In genomic region chr12:82329508-82329907, GRCh38 we compare ENCODE assay signal across 18 cellular contexts. TPM values are rescaled to one million over a fixed set of nuclear protein-coding genes. Genes with fewer than 3 reads are reported as not detected.
DNase-seq lines count a peak whose midpoint lies in the region; ATAC-seq and TF ChIP-seq lines count a peak whose summit lies in the region.
"Had no signal": no experiment of that assay in that cellular context is flagged by ENCODE, and none has a peak within 500 bp of the region (broad histone marks: within the 10 kb centered on the region; RNA-seq: fewer than 3 reads in every experiment).

No MANE protein-coding gene starts in this region.

- DNase-seq in DMS 273 treated with DMSO at 0.1 percent for 48 hours (lab: John Stamatoyannopoulos, UW) (peak; percentile 11), NCI-H1105 (lab: John Stamatoyannopoulos, UW) (peak; percentile 52), NCI-H2227 treated with DMSO at 0.1 percent for 48 hours (lab: John Stamatoyannopoulos, UW) (peak; percentile 97), fibroblast of villous mesenchyme (ENCODE audit: low read depth) (peak; percentile 9), esophagus squamous epithelium (lab: John Stamatoyannopoulos, UW) (no peak), glomerular visceral epithelial cell (ENCODE audit: extremely low spot score) (no peak)
- no peak for DNase-seq in activated naive CD4-positive, alpha-beta T cell treated with anti-CD3 and anti-CD28 coated beads, Interleukin-2, amount 10 ng/mL, durations not matched to agents 7 days and 5 days
- DNase-seq: activated CD4-positive, alpha-beta T cell treated with anti-CD3 and anti-CD28 coated beads for 4 hours; activated T-cell treated with anti-CD3 and anti-CD28 coated beads for 4 hours; Calu3; erythroblast; GOT3; psoas muscle; RPMI8226; stimulated activated CD4-positive, alpha-beta T cell treated with anti-CD3 and anti-CD28 coated beads, Interleukin-15, amount 100 ng/mL, for 24 hours; T-helper 2 cell had no signal

- H3K4me3 ChIP-seq in fibroblast of villous mesenchyme (ENCODE audit: low read depth, low read length): no peak overlapping the region
- H3K4me3 ChIP-seq in esophagus squamous epithelium: no peak overlapping the region
- H3K4me3 ChIP-seq: K562, psoas muscle had no signal

- H3K4me1 ChIP-seq in esophagus squamous epithelium: no peaks in the 10 kb centered on the region
- H3K4me1 ChIP-seq: psoas muscle had no signal

- no peak for TF ChIP-seq POLR2A in esophagus squamous epithelium (IDR thresholded peaks at IDR 0.05)

- H3K36me3 Mint-ChIP-seq in activated naive CD4-positive, alpha-beta T cell treated with anti-CD3 and anti-CD28 coated beads, Interleukin-2, amount 10 ng/mL, durations not matched to agents 7 days and 5 days: no peaks in the 10 kb centered on the region

- no peak for TF ChIP-seq CTCF in fibroblast of villous mesenchyme (IDR thresholded peaks at IDR 0.05; ENCODE audit: insufficient read depth, low read depth, low read length)
- no peak for TF ChIP-seq CTCF in esophagus squamous epithelium (IDR thresholded peaks at IDR 0.05)

- ATAC-seq in HG03439 (IDR thresholded peaks at IDR 0.05; ENCODE audit: unreplicated experiment): no peak
- ATAC-seq: K562, psoas muscle had no signal

- no peak overlapping the region for H3K27ac ChIP-seq in esophagus squamous epithelium
- H3K27ac ChIP-seq: psoas muscle had no signal

- CTCF ChIA-PET in activated naive CD4-positive, alpha-beta T cell treated with anti-CD3 and anti-CD28 coated beads, Interleukin-2, amount 10 ng/mL, durations not matched to agents 7 days and 5 days (lab: Charles Lee): interaction anchor here (1.1 kb wide), 1 partner anchor 29 kb away, joined by 4 read pairs; the partner anchor contains the start of genes CCDC59 and METTL25

- H3K27ac Mint-ChIP-seq in activated naive CD4-positive, alpha-beta T cell treated with anti-CD3 and anti-CD28 coated beads, Interleukin-2, amount 10 ng/mL, durations not matched to agents 7 days and 5 days: no peak overlapping the region

- H3K27me3 Mint-ChIP-seq in activated naive CD4-positive, alpha-beta T cell treated with anti-CD3 and anti-CD28 coated beads, Interleukin-2, amount 10 ng/mL, durations not matched to agents 7 days and 5 days: no peaks in the 10 kb centered on the region

- H3K27me3 ChIP-seq in esophagus squamous epithelium: no peaks in the 10 kb centered on the region

- no peaks in the 10 kb centered on the region for H3K36me3 ChIP-seq in esophagus squamous epithelium

- 22 to 24% methylated on average over 1 of the region's 1 CpG for WGBS in esophagus squamous epithelium, 2 donors

- intact Hi-C loops in esophagus squamous epithelium (cut with DNase I): loop anchor here (10.0 kb wide), 1 partner anchor 685 kb away; no protein-coding TSS in a partner anchor

- H3K4me3 Mint-ChIP-seq in activated naive CD4-positive, alpha-beta T cell treated with anti-CD3 and anti-CD28 coated beads, Interleukin-2, amount 10 ng/mL, durations not matched to agents 7 days and 5 days: no peak overlapping the region

- no peaks in the 10 kb centered on the region for H3K9me3 ChIP-seq in esophagus squamous epithelium
- H3K9me3 ChIP-seq: psoas muscle had no signal

- no peaks in the 10 kb centered on the region for H3K4me1 Mint-ChIP-seq in activated naive CD4-positive, alpha-beta T cell treated with anti-CD3 and anti-CD28 coated beads, Interleukin-2, amount 10 ng/mL, durations not matched to agents 7 days and 5 days

- H3K9me3 Mint-ChIP-seq in activated naive CD4-positive, alpha-beta T cell treated with anti-CD3 and anti-CD28 coated beads, Interleukin-2, amount 10 ng/mL, durations not matched to agents 7 days and 5 days: no peaks in the 10 kb centered on the region

RNA-seq across cellular contexts. Expression of gene CCDC59, which starts 28.7 kb away (rescaled TPM):
- 41.6 and 47.5 TPM in 2 replicates for total RNA-seq in fibroblast of villous mesenchyme
- 10 to 100 TPM; 23.3 to 70.4 (median 49.4) TPM for total RNA-seq in esophagus squamous epithelium

RNA-seq across cellular contexts. Expression of gene METTL25, which starts 28.8 kb away (rescaled TPM):
- total RNA-seq in fibroblast of villous mesenchyme: 9.0 and 13.8 TPM in 2 replicates
- total RNA-seq in esophagus squamous epithelium: 10 to 100 TPM in 2 of 4 donors, 1 to 10 TPM in 2; 8.6 to 29.8 (median 9.8) TPM

Comparison
In these comparisons a context has a peak if more than half of its experiments do, and no peak if none do; other contexts are left out.
1. DNase-seq: peak in DMS 273 treated with DMSO at 0.1 percent for 48 hours (single experiment), NCI-H1105 (single experiment), NCI-H2227 treated with DMSO at 0.1 percent for 48 hours (single experiment) and fibroblast of villous mesenchyme (single experiment); none in activated naive CD4-positive, alpha-beta T cell treated with anti-CD3 and anti-CD28 coated beads, Interleukin-2, amount 10 ng/mL, durations not matched to agents 7 days and 5 days (single experiment), esophagus squamous epithelium (single experiment) and glomerular visceral epithelial cell (single experiment).